In the genomic region with DNA sequence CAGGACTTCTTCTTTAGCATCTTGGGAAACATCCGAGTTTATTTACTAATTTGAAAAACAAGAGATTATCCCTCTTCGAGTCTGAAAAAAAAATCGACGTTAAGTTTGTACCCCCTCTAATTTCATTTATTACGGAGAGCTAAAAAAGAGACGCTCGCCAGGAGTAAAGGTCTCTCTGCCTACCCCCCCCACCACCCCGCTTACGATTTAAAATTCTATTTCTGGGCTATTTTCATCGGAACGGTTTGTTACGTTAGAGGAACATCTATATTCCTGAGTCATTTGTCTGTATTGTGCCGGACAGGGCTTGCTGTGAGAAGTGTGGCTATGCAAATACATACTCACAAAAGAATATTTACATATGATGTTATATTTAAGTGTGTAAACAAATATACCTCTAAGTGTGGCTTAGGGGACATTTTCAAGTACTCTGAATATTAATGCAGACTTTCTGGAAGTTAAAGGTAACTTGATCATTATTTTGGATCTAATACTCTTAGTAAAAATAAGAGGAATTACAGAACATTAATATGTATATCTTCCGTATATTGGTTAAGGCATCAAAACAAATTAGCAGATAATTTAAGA, we compare ENCODE assay signal across 9 cellular contexts. TPM values are rescaled to one million over a fixed set of nuclear protein-coding genes. Genes with fewer than 3 reads are reported as not detected.
DNase-seq lines count a peak whose midpoint lies in the region; ATAC-seq and TF ChIP-seq lines count a peak whose summit lies in the region.
"Had no signal": no experiment of that assay in that cellular context is flagged by ENCODE, and none has a peak within 500 bp of the region (broad histone marks: within the 10 kb centered on the region; RNA-seq: fewer than 3 reads in every experiment).

No MANE protein-coding gene starts in this region.

- peaks cover 45% of the 10 kb centered on the region for H3K4me1 Mint-ChIP-seq in T-helper 17 cell

- peaks cover 61% of the 10 kb centered on the region for H3K27me3 Mint-ChIP-seq in T-helper 17 cell

- no peak for TF ChIP-seq CTCF in GM12864 (IDR thresholded peaks at IDR 0.05; ENCODE audit: low read depth, low read length, missing control alignments)

- H3K9me3 ChIP-seq in T-helper 17 cell (ENCODE audit: control insufficient read depth, low read length, poor library complexity, severe bottlenecking): peaks cover 11% of the 10 kb centered on the region
- H3K9me3 ChIP-seq in iPS-18c (ENCODE audit: control insufficient read depth, insufficient read depth, low read length): no peaks in the 10 kb centered on the region
- H3K9me3 ChIP-seq: left ventricle myocardium inferior had no signal

- peak overlapping the region; percentile 59 for H3K27ac Mint-ChIP-seq in T-helper 17 cell

- H3K36me3 Mint-ChIP-seq in T-helper 17 cell (ENCODE audit: low read depth): peaks cover 8% of the 10 kb centered on the region

- ATAC-seq in T-helper 17 cell: no peak
- ATAC-seq in HG03025 (IDR thresholded peaks at IDR 0.05; ENCODE audit: low FRiP score, unreplicated experiment): no peak
- ATAC-seq in GM18868 (IDR thresholded peaks at IDR 0.05; ENCODE audit: unreplicated experiment): no peak
- no peak for ATAC-seq in HG03571 (IDR thresholded peaks at IDR 0.05; ENCODE audit: unreplicated experiment)

- peak overlapping the region; percentile 45; the same call in 1 of the 2 replicates for H3K4me3 ChIP-seq in GM12864 (ENCODE audit: low read depth, low read length)
- peak overlapping the region; percentile 52; the same call in 1 of the 2 replicates for H3K4me3 ChIP-seq in iPS-18c (ENCODE audit: insufficient read depth, low read depth, low read length)

- no peak overlapping the region for H3K4me3 Mint-ChIP-seq in T-helper 17 cell

- peak; percentile 27 for DNase-seq in CD1c-positive myeloid dendritic cell (ENCODE audit: extremely low spot score)
- DNase-seq in GM12864 (ENCODE audit: low read depth): no peak
- no peak for DNase-seq in T-helper 17 cell
- no peak for DNase-seq in NCI-H345 (lab: John Stamatoyannopoulos, UW)
- DNase-seq: left ventricle myocardium inferior had no signal

RNA-seq across cellular contexts. Expression of a gene that starts 1.4 kb away (rescaled TPM):
- not detected for total RNA-seq in T-helper 17 cell

RNA-seq across cellular contexts. Expression of a gene that starts 2.3 kb away (rescaled TPM):
- total RNA-seq in T-helper 17 cell: 10 to 100 TPM; 30.8 to 31.6 TPM
